In the genomic region with DNA sequence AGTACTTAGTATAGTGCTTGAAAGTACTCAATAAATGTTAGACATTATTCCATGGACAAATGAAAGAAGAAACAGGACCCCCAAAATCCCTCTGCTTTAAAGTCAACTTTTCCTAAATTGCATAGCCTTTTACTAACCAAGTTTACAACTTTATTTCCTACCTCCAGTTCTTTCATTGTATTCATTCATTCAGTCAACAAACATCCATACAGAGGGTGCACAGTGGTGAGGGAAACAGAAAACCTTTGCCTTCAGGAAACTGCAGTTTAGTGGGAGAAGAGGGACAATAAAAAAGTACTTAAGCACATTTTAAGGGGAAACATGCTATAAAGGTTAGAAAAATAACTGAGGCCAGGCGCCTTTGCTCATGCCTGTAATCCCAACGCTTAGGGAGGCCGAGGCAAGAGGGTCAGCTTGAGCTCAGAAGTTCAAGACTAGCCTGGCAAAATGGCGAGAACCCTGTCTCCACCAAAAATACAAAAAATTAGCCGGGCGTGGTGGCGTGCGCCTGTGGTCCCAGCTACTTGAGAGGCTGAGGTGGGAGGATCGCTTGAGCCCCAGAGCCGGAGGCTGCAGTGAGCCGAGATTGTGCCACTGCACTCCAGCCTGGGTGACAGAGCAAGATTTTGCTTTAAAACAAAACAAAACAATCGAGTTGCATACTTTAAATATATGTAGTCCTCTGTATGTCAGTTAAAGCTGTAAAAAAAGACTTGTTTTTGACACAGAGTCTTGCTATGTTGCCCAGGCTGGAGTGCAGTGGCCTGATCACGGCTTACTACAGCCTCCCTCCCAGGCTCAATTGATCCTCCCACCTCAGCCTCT, we compare ENCODE assay signal across 8 cellular contexts. TPM values are rescaled to one million over a fixed set of nuclear protein-coding genes. Genes with fewer than 3 reads are reported as not detected.
DNase-seq lines count a peak whose midpoint lies in the region; ATAC-seq and TF ChIP-seq lines count a peak whose summit lies in the region.

No MANE protein-coding gene starts in this region.

- H3K36me3 ChIP-seq in BJ (ENCODE audit: control insufficient read depth, insufficient read depth, low read length) = no peaks in the 10 kb centered on the region
- H3K36me3 ChIP-seq in Loucy (ENCODE audit: insufficient read depth, low read length) = no peaks in the 10 kb centered on the region

- H3K4me1 Mint-ChIP-seq in dendritic cell treated with granulocyte-macrophage colony-stimulating factor and Interleukin-4, amounts not matched to agents 40 ng/mL and 50 ng/mL, for 4 days (ENCODE audit: low read depth) = peaks cover 45% of the 10 kb centered on the region
- H3K4me1 Mint-ChIP-seq in nephron progenitor cell = peaks cover 51% of the 10 kb centered on the region

- H3K4me3 ChIP-seq in BJ (ENCODE audit: low read depth, low read length) (peak overlapping the region; percentile 89), Loucy (ENCODE audit: low read length, poor library complexity, severe bottlenecking) (peak overlapping the region; percentile 86)

- intact Hi-C loops in dendritic cell treated with granulocyte-macrophage colony-stimulating factor and Interleukin-4, amounts not matched to agents 40 ng/mL and 50 ng/mL, for 4 days (cut with micrococcal nuclease) = loop anchor here (2.0 to 5.0 kb wide), 2 partner anchors 26 to 39 kb away; no protein-coding TSS in a partner anchor

- peak overlapping the region; percentile 96 for H3K4me3 Mint-ChIP-seq in dendritic cell treated with granulocyte-macrophage colony-stimulating factor and Interleukin-4, amounts not matched to agents 40 ng/mL and 50 ng/mL, for 4 days
- peak overlapping the region; percentile 96 for H3K4me3 Mint-ChIP-seq in nephron progenitor cell

- no peaks in the 10 kb centered on the region for H3K27me3 Mint-ChIP-seq in dendritic cell treated with granulocyte-macrophage colony-stimulating factor and Interleukin-4, amounts not matched to agents 40 ng/mL and 50 ng/mL, for 4 days
- H3K27me3 Mint-ChIP-seq in nephron progenitor cell (ENCODE audit: low read depth, poor library complexity) = peaks cover 10% of the 10 kb centered on the region

- peak overlapping the region; percentile 99 for H3K27ac Mint-ChIP-seq in dendritic cell treated with granulocyte-macrophage colony-stimulating factor and Interleukin-4, amounts not matched to agents 40 ng/mL and 50 ng/mL, for 4 days
- peak overlapping the region; percentile 97 for H3K27ac Mint-ChIP-seq in nephron progenitor cell

- peaks cover 9% of the 10 kb centered on the region for H4K20me1 ChIP-seq in Loucy (ENCODE audit: insufficient read depth, low read length, poor library complexity, severe bottlenecking)

- CTCF ChIA-PET in BJ (lab: Yijun Ruan, JAX) = interaction anchor here (0.6 to 1.1 kb wide), 3 partner anchors 16 to 64 kb away, joined by 3 read pairs; no protein-coding TSS in a partner anchor

- peak overlapping the region; percentile 87 for H3K4me2 ChIP-seq in Loucy (ENCODE audit: low read depth, low read length, poor library complexity, severe bottlenecking)

- POLR2A ChIA-PET in BJ (lab: Charles Lee) = no interaction called here

- no peak for DNase-seq in BJ (ENCODE audit: low read depth)
- no peak for DNase-seq in nephron progenitor cell
- no peak for DNase-seq in NCI-H82 treated with DMSO at 0.1 percent for 48 hours (lab: John Stamatoyannopoulos, UW; ENCODE audit: unreplicated experiment)

- H3K9me2 ChIP-seq in Loucy (replicated peaks; ENCODE audit: low read depth, low read length) = no peaks in the 10 kb centered on the region

- H3K9ac ChIP-seq in Loucy (ENCODE audit: low read depth, low read length, poor library complexity, severe bottlenecking) = peak overlapping the region; percentile 77

- no peaks in the 10 kb centered on the region for H3K9me3 Mint-ChIP-seq in dendritic cell treated with granulocyte-macrophage colony-stimulating factor and Interleukin-4, amounts not matched to agents 40 ng/mL and 50 ng/mL, for 4 days
- no peaks in the 10 kb centered on the region for H3K9me3 Mint-ChIP-seq in nephron progenitor cell

- H2AFZ ChIP-seq in Loucy (ENCODE audit: low read length) = peak overlapping the region; percentile 90

- peaks cover 19% of the 10 kb centered on the region for H3K36me3 Mint-ChIP-seq in dendritic cell treated with granulocyte-macrophage colony-stimulating factor and Interleukin-4, amounts not matched to agents 40 ng/mL and 50 ng/mL, for 4 days (ENCODE audit: low read depth)
- H3K36me3 Mint-ChIP-seq in nephron progenitor cell (ENCODE audit: low read depth) = no peaks in the 10 kb centered on the region

- H3K4me1 ChIP-seq in Loucy (ENCODE audit: insufficient read depth, low read length, poor library complexity, severe bottlenecking) = peaks cover 37% of the 10 kb centered on the region

- no peak for ATAC-seq in HG02884 (IDR thresholded peaks at IDR 0.05; ENCODE audit: unreplicated experiment)
- no peak for ATAC-seq in HG03457 (IDR thresholded peaks at IDR 0.05; ENCODE audit: unreplicated experiment)
- ATAC-seq in HG03565 (IDR thresholded peaks at IDR 0.05; ENCODE audit: unreplicated experiment) = no peak

- no peaks in the 10 kb centered on the region for H3K9me3 ChIP-seq in Loucy (ENCODE audit: insufficient read depth, low read depth, low read length)

- H3K79me2 ChIP-seq in Loucy (ENCODE audit: insufficient read depth, low read length) = peaks cover 27% of the 10 kb centered on the region

- no peaks in the 10 kb centered on the region for H3F3A ChIP-seq in Loucy (ENCODE audit: low read depth)

- TF ChIP-seq CTCF in BJ (IDR thresholded peaks at IDR 0.05; ENCODE audit: insufficient read depth, low read depth, low read length) (no peak), Loucy (conservative IDR thresholded peaks at IDR 0.05; ENCODE audit: low read length) (no peak), nephron progenitor cell (IDR thresholded peaks at IDR 0.05) (no peak)

- H3K27me3 ChIP-seq in BJ (ENCODE audit: control insufficient read depth, insufficient read depth, low read length) (no peaks in the 10 kb centered on the region), Loucy (ENCODE audit: insufficient read depth, low read length, poor library complexity, severe bottlenecking) (no peaks in the 10 kb centered on the region)

RNA-seq across cellular contexts. Expression of gene DENND4A, which starts 1.1 kb away (rescaled TPM):
- polyA plus RNA-seq in BJ (2011; rRNA removed) = 5.1 and 11.0 TPM in 2 replicates
- polyA minus RNA-seq in BJ (2011; rRNA and poly(A)+ RNA removed) = 16.0 and 19.4 TPM in 2 replicates
